Comparison of ENCODE assay signal across 19 cellular contexts in the genomic region with DNA sequence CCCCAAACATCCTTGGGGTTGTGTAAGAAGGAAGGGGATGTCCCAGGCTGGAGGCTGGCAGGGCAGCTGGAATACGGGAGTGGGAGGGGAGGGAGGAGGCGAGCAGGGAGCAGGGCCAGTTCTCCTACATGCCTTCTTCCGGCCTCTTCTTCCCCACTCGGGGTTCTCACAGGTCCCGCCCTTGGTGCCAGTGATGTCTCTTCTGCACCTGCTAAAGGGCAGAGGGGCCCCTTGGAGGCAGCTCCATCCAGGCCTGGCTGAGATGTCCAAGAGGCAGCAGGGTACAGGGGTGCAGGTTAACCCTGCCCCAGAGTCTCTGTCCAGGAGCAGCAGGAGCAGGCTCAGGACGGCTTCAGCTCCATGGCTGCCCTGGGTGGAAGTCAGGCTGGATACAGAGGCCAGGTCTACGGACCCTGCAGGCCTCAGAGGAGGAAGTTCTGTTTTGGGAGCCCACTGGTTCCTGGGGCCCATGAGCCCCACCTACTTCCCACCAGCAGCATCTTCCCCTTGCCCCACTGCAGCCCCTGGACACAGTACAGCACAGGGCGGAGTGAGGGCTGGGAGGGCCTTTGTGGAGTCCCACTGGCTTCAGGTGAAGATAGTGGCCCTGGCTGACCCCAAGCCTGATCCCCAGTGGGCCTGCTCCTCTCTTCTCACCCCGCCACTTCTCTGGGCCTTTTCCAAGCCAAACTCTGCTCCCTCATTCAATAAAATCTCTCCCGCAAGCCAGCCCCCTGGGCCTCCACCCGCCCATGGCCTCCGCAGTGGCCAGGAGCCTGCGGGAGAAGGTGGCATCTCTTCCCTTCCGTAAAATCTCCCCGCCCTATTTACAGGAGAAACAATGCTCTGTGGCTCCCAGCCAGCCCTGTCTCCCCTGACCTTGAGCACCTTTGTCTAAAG.
A peak's percentile ranks its signal among the peaks of the same experiment; 100 is the strongest.
DNase-seq lines count a peak whose midpoint lies in the region; ATAC-seq, FAIRE-seq and TF ChIP-seq lines count a peak whose summit lies in the region.
"Had no signal": no experiment of that assay in that cellular context is flagged by ENCODE, and none has a peak within 500 bp of the region (broad histone marks: within the 10 kb centered on the region; RNA-seq: fewer than 3 reads in every experiment).

No MANE protein-coding gene starts in this region.

- intact Hi-C loops in HepG2 (cut with micrococcal nuclease; ENCODE audit: unreplicated experiment) = no loop called here
- intact Hi-C loops in posterior vena cava (cut with DNase I) = no loop called here
- intact Hi-C loops in OCI-LY7 (cut with micrococcal nuclease; ENCODE audit: unreplicated experiment) = no loop called here

- H3K4me3 ChIP-seq in BE2C (ENCODE audit: low read depth, low read length) (no peak overlapping the region), HepG2 (replicated peaks in 1 of 3; ENCODE audit: insufficient read depth in 1 of 3, low read depth in 2 of 3, low read length in 3 of 3) (no peak overlapping the region), OCI-LY7 (ENCODE audit: low read depth, low read length, poor library complexity, severe bottlenecking) (no peak overlapping the region)
- H3K4me3 ChIP-seq in BLaER1 treated with 17β-estradiol and CSF1 and Interleukin-3, amounts not matched to agents 10 nM and 100 nM = peak overlapping the region in 7 of 10 experiments; percentile 5 to 42 (median 13); a peak in 8 of 20 replicates

- DNase-seq in BE2C (peak; percentile 4), HepG2 (ENCODE audit: low spot score) (no peak), posterior vena cava (ENCODE audit: low spot score) (peak; percentile 68), OCI-LY7 (ENCODE audit: low spot score) (no peak), D721Med (ENCODE audit: insufficient read length, low spot score) (no peak)
- no peak for DNase-seq in activated CD8-positive, alpha-beta memory T cell treated with anti-CD3 and anti-CD28 coated beads for 24 hours
- DNase-seq: Calu3, GF-D8, GOT3, HCEC 1CT, NCI-H1105, NCI-H2081, NCI-H446, NCI-H526, OCI-M1, SHP77 had no signal

- TF ChIP-seq POLR2A in HepG2 (IDR thresholded peaks at IDR 0.05; ENCODE audit: insufficient read depth in 1 of 2, low read depth in 2 of 2, low read length in 2 of 2) = no peak

- H2AFZ ChIP-seq in HepG2 (ENCODE audit: low read length) (no peak overlapping the region), OCI-LY7 (ENCODE audit: low read length) (no peak overlapping the region)

- H4K20me1 ChIP-seq in BLaER1 treated with 17β-estradiol and CSF1 and Interleukin-3, amounts not matched to agents 10 nM and 100 nM = peaks cover 0 to 20% (median 0%) of the 10 kb centered on the region in 11 experiments; a peak in 3 of 22 replicates
- H4K20me1 ChIP-seq in HepG2 (ENCODE audit: insufficient read depth, low read length) = peaks cover 2% of the 10 kb centered on the region; the same call in 1 of the 2 replicates
- no peaks in the 10 kb centered on the region for H4K20me1 ChIP-seq in OCI-LY7 (ENCODE audit: insufficient read depth, low read length)

- peaks cover 56% of the 10 kb centered on the region for H3K27me3 ChIP-seq in BE2C
- peaks cover 0 to 27% (median 0%) of the 10 kb centered on the region in 11 experiments; a peak in 4 of 22 replicates for H3K27me3 ChIP-seq in BLaER1 treated with 17β-estradiol and CSF1 and Interleukin-3, amounts not matched to agents 10 nM and 100 nM
- H3K27me3 ChIP-seq in HepG2 (ENCODE audit: control insufficient read depth in 1 of 2, insufficient read depth in 2 of 2, low read length in 2 of 2) = peaks cover 31 to 88% of the 10 kb centered on the region in 2 experiments

- in situ Hi-C loops in HepG2 (cut with HindIII; ENCODE audit: extremely low pct_ligation_motif_present, low pct_unique_long_range_greater_than_20kb) = no loop called here

- peak overlapping the region in 8 of 11 experiments; percentile 11 to 80 (median 60); a peak in 16 of 22 replicates for H3K9ac ChIP-seq in BLaER1 treated with 17β-estradiol and CSF1 and Interleukin-3, amounts not matched to agents 10 nM and 100 nM
- H3K9ac ChIP-seq in HepG2 (ENCODE audit: insufficient read depth, low read depth, low read length) = no peak overlapping the region

- TF ChIP-seq CTCF in BE2C (IDR thresholded peaks at IDR 0.05; ENCODE audit: low read depth, low read length) (no peak), HepG2 (CRISPR knock-in tag; IDR thresholded peaks at IDR 0.05) (no peak), OCI-LY7 (conservative IDR thresholded peaks at IDR 0.05; ENCODE audit: low read length) (no peak), D721Med (IDR thresholded peaks at IDR 0.05; ENCODE audit: insufficient read depth, missing control alignments) (no peak)

- POLR2A ChIA-PET in HepG2 (lab: Yijun Ruan, JAX) (no interaction called here), OCI-LY7 (lab: Charles Lee) (no interaction called here)

- no peaks in the 10 kb centered on the region for H3K4me1 ChIP-seq in BE2C
- peaks cover 62 to 94% (median 83%) of the 10 kb centered on the region in 10 experiments for H3K4me1 ChIP-seq in BLaER1 treated with 17β-estradiol and CSF1 and Interleukin-3, amounts not matched to agents 10 nM and 100 nM
- H3K4me1 ChIP-seq in HepG2 (ENCODE audit: insufficient read depth, low read length) = no peaks in the 10 kb centered on the region
- H3K4me1 ChIP-seq in OCI-LY7 (ENCODE audit: insufficient read depth, low read length, poor library complexity, severe bottlenecking) = no peaks in the 10 kb centered on the region

- no peak for TF ChIP-seq RAD21 in HepG2 (CRISPR knock-in tag; IDR thresholded peaks at IDR 0.05)

- 14% methylated on average over 14 of the region's 15 CpGs for WGBS in HepG2 (ENCODE audit: low lambda C conversion rate)

- FAIRE-seq in HepG2 (lab: Jason Lieb, UNC) (no peak), D721Med (lab: Jason Lieb, UNC) (no peak)
- FAIRE-seq: GM19239, RCC 7860 had no signal

- BruUV-seq in HepG2 (replicated peaks; lab: Mats Ljungman, UMichigan) = no TSS peak
- BruUV-seq in OCI-LY7 (replicated peaks; lab: Mats Ljungman, UMichigan) = no TSS peak

- no peaks in the 10 kb centered on the region for H3K9me3 ChIP-seq in BE2C
- H3K9me3 ChIP-seq in BLaER1 treated with 17β-estradiol and CSF1 and Interleukin-3, amounts not matched to agents 10 nM and 100 nM (replicated peaks in 1 of 11) = peaks cover 0 to 6% (median 0%) of the 10 kb centered on the region in 11 experiments; a peak in 2 of 22 replicates
- H3K9me3 ChIP-seq in HepG2 (ENCODE audit: low read length) = no peaks in the 10 kb centered on the region
- H3K9me3 ChIP-seq in OCI-LY7 (ENCODE audit: low read length) = no peaks in the 10 kb centered on the region

- H3K9me2 ChIP-seq in OCI-LY7 (ENCODE audit: insufficient read depth, low read length) = no peaks in the 10 kb centered on the region

- peak; percentile 10; the same call in 2 of the 3 replicates for ATAC-seq in HepG2

- H3K79me2 ChIP-seq in HepG2 (ENCODE audit: insufficient read depth, low read length) (no peaks in the 10 kb centered on the region), OCI-LY7 (ENCODE audit: insufficient read depth, low read depth, low read length) (no peaks in the 10 kb centered on the region)

- peak overlapping the region in 7 of 11 experiments; percentile 38 to 85 (median 69); a peak in 13 of 22 replicates for H3K27ac ChIP-seq in BLaER1 treated with 17β-estradiol and CSF1 and Interleukin-3, amounts not matched to agents 10 nM and 100 nM
- H3K27ac ChIP-seq in HepG2 (ENCODE audit: extremely low read length, insufficient read depth, low read length) (no peak overlapping the region), OCI-LY7 (ENCODE audit: low read depth, low read length, poor library complexity, severe bottlenecking) (no peak overlapping the region)

- TF ChIP-seq EP300 in HepG2 (IDR thresholded peaks at IDR 0.05; ENCODE audit: low read depth in 2 of 2, low read length in 2 of 2) = no peak
- TF ChIP-seq EP300 in HepG2 (CRISPR knock-in tag; IDR thresholded peaks at IDR 0.05; ENCODE audit: borderline replicate concordance) = no peak

- CTCF ChIA-PET in HepG2 (lab: Yijun Ruan, JAX; ENCODE audit: low intra/inter-chr PET ratio, low total read pairs) (no interaction called here), OCI-LY7 (lab: Charles Lee; ENCODE audit: unreplicated experiment) (no interaction called here)

- H3K36me3 ChIP-seq in BE2C = no peaks in the 10 kb centered on the region
- H3K36me3 ChIP-seq in BLaER1 treated with 17β-estradiol and CSF1 and Interleukin-3, amounts not matched to agents 10 nM and 100 nM = no peaks in the 10 kb centered on the region
- H3K36me3 ChIP-seq in HepG2 (replicated peaks in 1 of 2; ENCODE audit: control insufficient read depth in 1 of 2, insufficient read depth in 2 of 2, low read length in 2 of 2) = no peaks in the 10 kb centered on the region
- H3K36me3 ChIP-seq in OCI-LY7 (ENCODE audit: insufficient read depth, low read length) = no peaks in the 10 kb centered on the region

- peak overlapping the region; percentile 76 to 99 (median 89) for H3K4me2 ChIP-seq in BLaER1 treated with 17β-estradiol and CSF1 and Interleukin-3, amounts not matched to agents 10 nM and 100 nM
- H3K4me2 ChIP-seq in HepG2 (ENCODE audit: low read depth, low read length) (no peak overlapping the region), OCI-LY7 (ENCODE audit: low read length) (no peak overlapping the region)

TF ChIP-seq in HepG2, 621 proteins besides CTCF, POLR2A, EP300 and RAD21:
- TF ChIP-seq HMG20A (CRISPR knock-in tag; IDR thresholded peaks at IDR 0.05; ENCODE audit: borderline replicate concordance) = no peak
- TF ChIP-seq EZH2 (conservative IDR thresholded peaks at IDR 0.05; ENCODE audit: low read depth, low read length) = peak; percentile 21; the same call in 1 of the 2 replicates

Comparison
In these comparisons a context has a peak if more than half of its experiments do, and no peak if none do; other contexts are left out.
1. DNase-seq: peak in BE2C (single experiment) and posterior vena cava (single experiment); none in HepG2 (single experiment), activated CD8-positive, alpha-beta memory T cell treated with anti-CD3 and anti-CD28 coated beads for 24 hours (single experiment), OCI-LY7 (single experiment) and D721Med (single experiment).
2. H3K4me3 ChIP-seq: peak in BLaER1 treated with 17β-estradiol and CSF1 and Interleukin-3, amounts not matched to agents 10 nM and 100 nM (7 of 10); none in BE2C (single experiment), HepG2 (0 of 3) and OCI-LY7 (single experiment).
3. H3K27ac ChIP-seq: peak in BLaER1 treated with 17β-estradiol and CSF1 and Interleukin-3, amounts not matched to agents 10 nM and 100 nM (7 of 11); none in HepG2 (single experiment) and OCI-LY7 (single experiment).
4. H3K4me2 ChIP-seq: peak in BLaER1 treated with 17β-estradiol and CSF1 and Interleukin-3, amounts not matched to agents 10 nM and 100 nM (11 of 11); none in HepG2 (single experiment) and OCI-LY7 (single experiment).